In genomic region chr1:203215573-203215972, GRCh38 we compare ENCODE assay signal across 15 cellular contexts. TPM values are rescaled to one million over a fixed set of nuclear protein-coding genes. Genes with fewer than 3 reads are reported as not detected.
DNase-seq lines count a peak whose midpoint lies in the region; ATAC-seq, FAIRE-seq and TF ChIP-seq lines count a peak whose summit lies in the region.
"Had no signal": no experiment of that assay in that cellular context is flagged by ENCODE, and none has a peak within 500 bp of the region (broad histone marks: within the 10 kb centered on the region; RNA-seq: fewer than 3 reads in every experiment).

No MANE protein-coding gene starts in this region.

- TF ChIP-seq CTCF in left ventricle myocardium inferior (IDR thresholded peaks at IDR 0.05; ENCODE audit: borderline replicate concordance) (no peak), endodermal cell (conservative IDR thresholded peaks at IDR 0.05) (no peak), mesothelial cell of epicardium (IDR thresholded peaks at IDR 0.05; ENCODE audit: unreplicated experiment) (no peak)

- H3K27me3 Mint-ChIP-seq in endodermal cell (ENCODE audit: insufficient read depth) (peaks cover 26% of the 10 kb centered on the region), mesothelial cell of epicardium (ENCODE audit: low read depth) (peaks cover 35% of the 10 kb centered on the region)

- H3K4me3 Mint-ChIP-seq in endodermal cell (no peak overlapping the region), mesothelial cell of epicardium (no peak overlapping the region)
- H3K4me3 Mint-ChIP-seq: activated T-cell treated with anti-CD3 and anti-CD28 coated beads, Interleukin-2, amount 50 U/mL, for 4 hours had no signal

- H3K4me1 Mint-ChIP-seq in endodermal cell (peaks cover 10% of the 10 kb centered on the region), mesothelial cell of epicardium (no peaks in the 10 kb centered on the region)

- H3K36me3 ChIP-seq in left ventricle myocardium inferior (no peaks in the 10 kb centered on the region), endodermal cell (ENCODE audit: control insufficient read depth, insufficient read depth, low read length) (no peaks in the 10 kb centered on the region)
- H3K36me3 ChIP-seq: esophagus squamous epithelium, heart left ventricle, suprapubic skin had no signal

- H3K27ac Mint-ChIP-seq in endodermal cell, result no peak overlapping the region
- H3K27ac Mint-ChIP-seq in mesothelial cell of epicardium, result no peak overlapping the region

- H3K27me3 ChIP-seq in left ventricle myocardium inferior (ENCODE audit: low read depth) (peaks cover 36% of the 10 kb centered on the region), endodermal cell (ENCODE audit: control insufficient read depth, insufficient read depth, low read length, poor library complexity, severe bottlenecking) (no peaks in the 10 kb centered on the region)

- H3K9me3 ChIP-seq in left ventricle myocardium inferior (replicated peaks) (no peaks in the 10 kb centered on the region), endodermal cell (ENCODE audit: control insufficient read depth, low read length) (no peaks in the 10 kb centered on the region)
- H3K9me3 ChIP-seq: esophagus squamous epithelium, heart left ventricle, suprapubic skin had no signal

- no peaks in the 10 kb centered on the region for H3K36me3 Mint-ChIP-seq in endodermal cell (ENCODE audit: low read depth)
- no peaks in the 10 kb centered on the region for H3K36me3 Mint-ChIP-seq in mesothelial cell of epicardium

- 81% methylated on average over 9 of the region's 9 CpGs; no CpG with 5 or more reads in 1 of the 2 experiments for WGBS in endodermal cell (ENCODE audit: insufficient coverage in 1 of 2, insufficient read length in 1 of 2), 2 experiments

- H3K4me1 ChIP-seq in left ventricle myocardium inferior (peaks cover 5% of the 10 kb centered on the region), endodermal cell (ENCODE audit: control insufficient read depth, insufficient read depth, low read length) (no peaks in the 10 kb centered on the region)
- H3K4me1 ChIP-seq: suprapubic skin had no signal

- H3K9me3 Mint-ChIP-seq in endodermal cell, result no peaks in the 10 kb centered on the region
- H3K9me3 Mint-ChIP-seq in mesothelial cell of epicardium, result no peaks in the 10 kb centered on the region
- H3K9me3 Mint-ChIP-seq: activated T-cell treated with anti-CD3 and anti-CD28 coated beads, Interleukin-2, amount 50 U/mL, for 4 hours had no signal

- intact Hi-C loops in Right ventricle myocardium superior (cut with DNase I) (loop anchor here (2.0 kb wide), 1 partner anchor 97 kb away; no protein-coding TSS in a partner anchor), left ventricle myocardium inferior (cut with micrococcal nuclease) (loop anchor here (2.0 kb wide), 1 partner anchor 97 kb away; no protein-coding TSS in a partner anchor)

- FAIRE-seq in urothelium cell line (lab: Jason Lieb, UNC), result no peak
- FAIRE-seq: islet of Langerhans had no signal

- H3K4me3 ChIP-seq in left ventricle myocardium inferior (no peak overlapping the region), endodermal cell (ENCODE audit: low read length) (no peak overlapping the region)
- H3K4me3 ChIP-seq: esophagus squamous epithelium, heart left ventricle, suprapubic skin had no signal

- H3K27ac ChIP-seq in left ventricle myocardium inferior (replicated peaks) (no peak overlapping the region), endodermal cell (ENCODE audit: low read depth, low read length) (no peak overlapping the region)
- H3K27ac ChIP-seq: esophagus squamous epithelium, heart left ventricle, suprapubic skin had no signal

- no peak for DNase-seq in Right ventricle myocardium superior
- DNase-seq in left ventricle myocardium inferior, result no peak
- DNase-seq in NCI-H2227 (lab: John Stamatoyannopoulos, UW; ENCODE audit: unreplicated experiment), result peak; percentile 19
- DNase-seq in endodermal cell, result peak; percentile 57
- no peak for DNase-seq in NCI-H1092 treated with DMSO at 0.1 percent for 48 hours (lab: John Stamatoyannopoulos, UW)
- no peak for DNase-seq in urothelium cell line (ENCODE audit: low spot score)
- DNase-seq in mesothelial cell of epicardium (ENCODE audit: low spot score in 2 of 2, unreplicated experiment in 2 of 2), result no peak
- DNase-seq: esophagus squamous epithelium had no signal

- ATAC-seq in Right ventricle myocardium superior (ENCODE audit: poor library complexity), result peak; percentile 15
- ATAC-seq in GM18909 (IDR thresholded peaks at IDR 0.05; ENCODE audit: poor library complexity, unreplicated experiment), result no peak

- no peak overlapping the region for H3K9ac ChIP-seq in endodermal cell (ENCODE audit: extremely low read depth, low read length, poor library complexity, severe bottlenecking)

RNA-seq across cellular contexts. Expression of gene CHIT1, which starts 13.9 kb away (rescaled TPM):
- 0.48 TPM for total RNA-seq in Right ventricle myocardium superior
- not detected for total RNA-seq in left ventricle myocardium inferior
- total RNA-seq in endodermal cell, result under 1 TPM in 1 of 2 donors, not detected in 1; 0.07 TPM
- polyA plus RNA-seq in endodermal cell (2013, experiment 1 of 2), result not detected
- not detected for polyA plus RNA-seq in endodermal cell (2013, experiment 2 of 2)
- total RNA-seq in mesothelial cell of epicardium, result 0.13 to 0.18 TPM in 2 of 3 replicates, not detected in the other
- total RNA-seq: HT1080 had no signal
- polyA plus RNA-seq: heart left ventricle had no signal

RNA-seq across cellular contexts. Expression of gene CHI3L1, which starts 29.1 kb away (rescaled TPM):
- 0.32 TPM for total RNA-seq in Right ventricle myocardium superior
- total RNA-seq in left ventricle myocardium inferior, result not detected
- 1 to 10 TPM in 1 of 2 donors, under 1 TPM in 1; 0.18 to 1.1 TPM for total RNA-seq in endodermal cell
- 0.71 TPM for polyA plus RNA-seq in endodermal cell (2013, experiment 1 of 2)
- polyA plus RNA-seq in endodermal cell (2013, experiment 2 of 2), result 1.3 TPM
- 0.13 to 0.32 TPM (median 0.22 TPM) in 3 replicates for total RNA-seq in mesothelial cell of epicardium
- total RNA-seq: activated T-cell treated with anti-CD3 and anti-CD28 coated beads, Interleukin-2, amount 50 U/mL, for 4 hours had no signal

RNA-seq across cellular contexts. Expression of gene MYBPH, which starts 39.9 kb away (rescaled TPM):
- total RNA-seq in Right ventricle myocardium superior, result not detected
- total RNA-seq in left ventricle myocardium inferior, result not detected
- not detected for total RNA-seq in endodermal cell
- polyA plus RNA-seq in endodermal cell (2013, experiment 1 of 2), result not detected
- not detected for polyA plus RNA-seq in endodermal cell (2013, experiment 2 of 2)
- total RNA-seq in mesothelial cell of epicardium, result not detected in 3 replicates
- total RNA-seq: activated T-cell treated with anti-CD3 and anti-CD28 coated beads, Interleukin-2, amount 50 U/mL, for 4 hours; esophagus squamous epithelium; HT1080; mononuclear cell had no signal
- polyA plus RNA-seq: heart left ventricle had no signal

Comparison
In these comparisons a context has a peak if more than half of its experiments do, and no peak if none do; other contexts are left out.
1. DNase-seq: peak in NCI-H2227 (single experiment) and endodermal cell (single experiment); none in Right ventricle myocardium superior (single experiment), left ventricle myocardium inferior (single experiment), NCI-H1092 treated with DMSO at 0.1 percent for 48 hours (single experiment), urothelium cell line (single experiment) and mesothelial cell of epicardium (0 of 2).